Comparison of ENCODE assay signal across 23 cellular contexts in genomic region chr6:92564393-92564792, GRCh38.
DNase-seq lines count a peak whose midpoint lies in the region; ATAC-seq and TF ChIP-seq lines count a peak whose summit lies in the region.
"Had no signal": no experiment of that assay in that cellular context is flagged by ENCODE, and none has a peak within 500 bp of the region (broad histone marks: within the 10 kb centered on the region; RNA-seq: fewer than 3 reads in every experiment).

No MANE protein-coding gene starts in this region.

- TF ChIP-seq CTCF in OCI-LY1 (IDR thresholded peaks at IDR 0.05; ENCODE audit: low read length) (no peak), neural progenitor cell (IDR thresholded peaks at IDR 0.05) (no peak), foreskin keratinocyte (conservative IDR thresholded peaks at IDR 0.05) (no peak)

- no peaks in the 10 kb centered on the region for H3K27me3 ChIP-seq in OCI-LY1 (ENCODE audit: insufficient read depth, low read length)
- no peaks in the 10 kb centered on the region for H3K27me3 ChIP-seq in neural progenitor cell
- no peaks in the 10 kb centered on the region for H3K27me3 ChIP-seq in foreskin keratinocyte
- H3K27me3 ChIP-seq: BE2C; BLaER1 treated with 17β-estradiol and CSF1 and Interleukin-3, amounts not matched to agents 10 nM and 100 nM had no signal

- H3K27ac Mint-ChIP-seq in neural progenitor cell: no peak overlapping the region
- no peak overlapping the region for H3K27ac Mint-ChIP-seq in activated naive CD4-positive, alpha-beta T cell treated with anti-CD3 and anti-CD28 coated beads for 36 hours
- H3K27ac Mint-ChIP-seq: CD14-positive monocyte; CD4-positive, alpha-beta T cell; CD8-positive, alpha-beta memory T cell; HFFc6 had no signal

- DNase-seq in Right ventricle myocardium inferior (ENCODE audit: missing footprints) (no peak), cardiac septum (ENCODE audit: low spot score) (no peak), left ventricle myocardium superior (no peak), neural progenitor cell (ENCODE audit: low spot score) (no peak), foreskin keratinocyte (no peak)
- no peak for DNase-seq in activated naive CD4-positive, alpha-beta T cell treated with anti-CD3 and anti-CD28 coated beads for 36 hours
- DNase-seq: AML-193; BE2C; CD4-positive, alpha-beta T cell; CD8-positive, alpha-beta memory T cell; DMS 273 treated with DMSO at 0.1 percent for 48 hours; DMS79; EL; GDM1; GM23248; HFFc6 had no signal

- no peak overlapping the region for H3K4me2 ChIP-seq in OCI-LY1 (ENCODE audit: low read length)
- no peak overlapping the region for H3K4me2 ChIP-seq in neural progenitor cell

- H2AFZ ChIP-seq in OCI-LY1 (ENCODE audit: low read length): 0 out of 2 replicates have a peak overlapping the region, but pooled peaks have one; percentile 34
- peak overlapping the region; percentile 5 for H2AFZ ChIP-seq in neural progenitor cell (replicated peaks)
- H2AFZ ChIP-seq: GM23248 had no signal

- CTCF ChIA-PET in activated naive CD4-positive, alpha-beta T cell treated with anti-CD3 and anti-CD28 coated beads for 36 hours (lab: Charles Lee): no interaction called here

- no peaks in the 10 kb centered on the region for H3K36me3 ChIP-seq in OCI-LY1 (ENCODE audit: insufficient read depth, low read length)
- no peaks in the 10 kb centered on the region for H3K36me3 ChIP-seq in neural progenitor cell
- H3K36me3 ChIP-seq: BE2C; BLaER1 treated with 17β-estradiol and CSF1 and Interleukin-3, amounts not matched to agents 10 nM and 100 nM; HAP-1 had no signal

- H3K4me1 Mint-ChIP-seq in neural progenitor cell: no peaks in the 10 kb centered on the region
- no peaks in the 10 kb centered on the region for H3K4me1 Mint-ChIP-seq in activated naive CD4-positive, alpha-beta T cell treated with anti-CD3 and anti-CD28 coated beads for 36 hours (ENCODE audit: low read depth)
- H3K4me1 Mint-ChIP-seq: CD8-positive, alpha-beta memory T cell had no signal

- H3K4me3 Mint-ChIP-seq in neural progenitor cell: no peak overlapping the region
- H3K4me3 Mint-ChIP-seq in activated naive CD4-positive, alpha-beta T cell treated with anti-CD3 and anti-CD28 coated beads for 36 hours: no peak overlapping the region
- H3K4me3 Mint-ChIP-seq: CD14-positive monocyte; CD4-positive, alpha-beta T cell; CD8-positive, alpha-beta memory T cell; HFFc6 had no signal

- intact Hi-C loops in Right ventricle myocardium inferior (cut with DNase I) (no loop called here), cardiac septum (cut with DNase I) (no loop called here), left ventricle myocardium superior (cut with micrococcal nuclease) (no loop called here)
- intact Hi-C loops in activated naive CD4-positive, alpha-beta T cell treated with anti-CD3 and anti-CD28 coated beads for 36 hours (cut with micrococcal nuclease): no loop called here

- no peaks in the 10 kb centered on the region for H3K27me3 Mint-ChIP-seq in neural progenitor cell (ENCODE audit: insufficient read depth, low read depth)
- no peaks in the 10 kb centered on the region for H3K27me3 Mint-ChIP-seq in activated naive CD4-positive, alpha-beta T cell treated with anti-CD3 and anti-CD28 coated beads for 36 hours (ENCODE audit: low read depth)
- H3K27me3 Mint-ChIP-seq: CD4-positive, alpha-beta T cell; CD8-positive, alpha-beta memory T cell had no signal

- H3K4me1 ChIP-seq in OCI-LY1 (ENCODE audit: insufficient read depth, low read length, severe bottlenecking) (peaks cover 12% of the 10 kb centered on the region), neural progenitor cell (no peaks in the 10 kb centered on the region), foreskin keratinocyte (no peaks in the 10 kb centered on the region)
- H3K4me1 ChIP-seq: BE2C, HAP-1 had no signal

- H3K9me2 ChIP-seq in OCI-LY1 (ENCODE audit: low read depth, low read length): no peaks in the 10 kb centered on the region

- ATAC-seq in Right ventricle myocardium inferior (peak; percentile 59), left ventricle myocardium superior (peak; percentile 99), HG02588 (IDR thresholded peaks at IDR 0.05; ENCODE audit: unreplicated experiment) (no peak), foreskin keratinocyte (no peak)
- ATAC-seq: GM12878 had no signal

- no peaks in the 10 kb centered on the region for H3K9me3 ChIP-seq in OCI-LY1 (ENCODE audit: low read length)
- H3K9me3 ChIP-seq in neural progenitor cell (ENCODE audit: low read depth): no peaks in the 10 kb centered on the region
- H3K9me3 ChIP-seq: BE2C, HAP-1 had no signal

- H3K9ac ChIP-seq in OCI-LY1 (ENCODE audit: low read length) (no peak overlapping the region), neural progenitor cell (no peak overlapping the region)
- H3K9ac ChIP-seq: BLaER1 treated with 17β-estradiol and CSF1 and Interleukin-3, amounts not matched to agents 10 nM and 100 nM; GM23248 had no signal

- H3K36me3 Mint-ChIP-seq in neural progenitor cell: no peaks in the 10 kb centered on the region
- H3K36me3 Mint-ChIP-seq in activated naive CD4-positive, alpha-beta T cell treated with anti-CD3 and anti-CD28 coated beads for 36 hours (ENCODE audit: low read depth): no peaks in the 10 kb centered on the region
- H3K36me3 Mint-ChIP-seq: CD14-positive monocyte; CD8-positive, alpha-beta memory T cell had no signal

- no peaks in the 10 kb centered on the region for H3K9me3 Mint-ChIP-seq in neural progenitor cell
- peaks cover 2% of the 10 kb centered on the region for H3K9me3 Mint-ChIP-seq in activated naive CD4-positive, alpha-beta T cell treated with anti-CD3 and anti-CD28 coated beads for 36 hours

- H3F3A ChIP-seq in OCI-LY1 (ENCODE audit: insufficient read depth, low read length) (peaks cover 3% of the 10 kb centered on the region; the same call in 1 of the 2 replicates), neural progenitor cell (ENCODE audit: low read depth) (no peaks in the 10 kb centered on the region)

- H3K27ac ChIP-seq in OCI-LY1 (ENCODE audit: low read depth, low read length, poor library complexity, severe bottlenecking) (no peak overlapping the region), neural progenitor cell (no peak overlapping the region), foreskin keratinocyte (no peak overlapping the region)
- H3K27ac ChIP-seq: 22Rv1, GM23248 had no signal

- H3K4me3 ChIP-seq in OCI-LY1 (ENCODE audit: low read depth, low read length, poor library complexity, severe bottlenecking) (no peak overlapping the region), neural progenitor cell (no peak overlapping the region)
- H3K4me3 ChIP-seq: BLaER1 treated with 17β-estradiol and CSF1 and Interleukin-3, amounts not matched to agents 10 nM and 100 nM; GM12878; GM23248; HAP-1 had no signal

- H3K79me2 ChIP-seq in OCI-LY1 (ENCODE audit: insufficient read depth, low read length) (no peaks in the 10 kb centered on the region), neural progenitor cell (ENCODE audit: low read depth) (no peaks in the 10 kb centered on the region)

- H4K20me1 ChIP-seq in OCI-LY1 (ENCODE audit: insufficient read depth, low read length) (no peaks in the 10 kb centered on the region), neural progenitor cell (ENCODE audit: low read depth) (no peaks in the 10 kb centered on the region)
- H4K20me1 ChIP-seq: BLaER1 treated with 17β-estradiol and CSF1 and Interleukin-3, amounts not matched to agents 10 nM and 100 nM had no signal

Comparison
In these comparisons a context has a peak if more than half of its experiments do, and no peak if none do; other contexts are left out.
1. ATAC-seq: peak in Right ventricle myocardium inferior (single experiment) and left ventricle myocardium superior (single experiment); none in HG02588 (single experiment) and foreskin keratinocyte (single experiment).